Comparison of ENCODE assay signal across 8 cellular contexts in genomic region chr17:81636505-81637288, GRCh38. TPM values are rescaled to one million over a fixed set of nuclear protein-coding genes. Genes with fewer than 3 reads are reported as not detected.
A peak's percentile ranks its signal among the peaks of the same experiment; 100 is the strongest.
DNase-seq lines count a peak whose midpoint lies in the region; ATAC-seq and TF ChIP-seq lines count a peak whose summit lies in the region.

Gene NPLOC4 (minus strand): TSS chr17:81637112. CDS start chr17:81636930, 182 bp downstream.
Gene TSPAN10 (plus strand): TSS chr17:81637196. CDS start chr17:81642413, 5,217 bp downstream.

- POLR2A ChIA-PET in CD8-positive, alpha-beta memory T cell (lab: Charles Lee): interaction anchor here (0.6 kb wide), 1 partner anchor 83 kb away, joined by 3 read pairs; no protein-coding TSS in a partner anchor

- H3K79me2 ChIP-seq in OCI-LY1 (ENCODE audit: insufficient read depth, low read length): peaks cover 43% of the 10 kb centered on the region

- H3F3A ChIP-seq in OCI-LY1 (ENCODE audit: insufficient read depth, low read length): no peaks in the 10 kb centered on the region

- no peaks in the 10 kb centered on the region for H3K9me3 Mint-ChIP-seq in CD8-positive, alpha-beta memory T cell

- peaks cover 20% of the 10 kb centered on the region for H3K4me1 ChIP-seq in CD8-positive, alpha-beta memory T cell (ENCODE audit: insufficient read depth, low read length)
- H3K4me1 ChIP-seq in HUES48 (ENCODE audit: control insufficient read depth, insufficient read depth, low read length) (peaks cover 4% of the 10 kb centered on the region; the same call in 1 of the 2 replicates), OCI-LY1 (ENCODE audit: insufficient read depth, low read length, severe bottlenecking) (peaks cover 24% of the 10 kb centered on the region)

- peak; percentile 54 for ATAC-seq in GM19468 (IDR thresholded peaks at IDR 0.05; ENCODE audit: extremely low read depth, unreplicated experiment)

- H3K36me3 ChIP-seq in CD8-positive, alpha-beta memory T cell (ENCODE audit: insufficient read depth, low read length): no peaks in the 10 kb centered on the region
- H3K36me3 ChIP-seq in HUES48 (ENCODE audit: control insufficient read depth, insufficient read depth, low read length) (peaks cover under 1% of the 10 kb centered on the region; the same call in 1 of the 2 replicates), OCI-LY1 (ENCODE audit: insufficient read depth, low read length) (peaks cover 22% of the 10 kb centered on the region)

- H3K4me3 ChIP-seq in CD8-positive, alpha-beta memory T cell (ENCODE audit: low read length): peak within 1 kb of the TSS; percentile 66
- H3K4me3 ChIP-seq in HUES48 (ENCODE audit: low read depth, low read length): peak within 1 kb of the TSS; percentile 92
- H3K4me3 ChIP-seq in OCI-LY1 (ENCODE audit: low read depth, low read length, poor library complexity, severe bottlenecking): peak within 1 kb of the TSS; percentile 98
- peak within 1 kb of the TSS; percentile 72 for H3K4me3 ChIP-seq in epithelial cell of proximal tubule (ENCODE audit: low read depth, low read length)

- peaks cover 0 to 1% of the 10 kb centered on the region in 2 donors for H3K27me3 Mint-ChIP-seq in CD8-positive, alpha-beta memory T cell

- no peaks in the 10 kb centered on the region for H3K9me2 ChIP-seq in OCI-LY1 (ENCODE audit: low read depth, low read length)

- TF ChIP-seq CTCF in OCI-LY1 (IDR thresholded peaks at IDR 0.05; ENCODE audit: low read length) (no peak), epithelial cell of proximal tubule (conservative IDR thresholded peaks at IDR 0.05; ENCODE audit: low read depth, low read length) (no peak)

- no peaks in the 10 kb centered on the region for H3K9me3 ChIP-seq in CD8-positive, alpha-beta memory T cell (ENCODE audit: low read length)
- H3K9me3 ChIP-seq in HUES48 (ENCODE audit: control insufficient read depth, insufficient read depth, low read length): no peaks in the 10 kb centered on the region
- H3K9me3 ChIP-seq in OCI-LY1 (ENCODE audit: low read length): no peaks in the 10 kb centered on the region

- H3K4me2 ChIP-seq in OCI-LY1 (ENCODE audit: low read length): peak within 1 kb of the TSS; percentile 78

- peaks cover 17 to 25% (median 21%) of the 10 kb centered on the region in 3 donors for H3K4me1 Mint-ChIP-seq in CD8-positive, alpha-beta memory T cell

- peak within 1 kb of the TSS; percentile 84 to 95 (median 93) for H3K27ac Mint-ChIP-seq in CD8-positive, alpha-beta memory T cell

- H4K20me1 ChIP-seq in OCI-LY1 (ENCODE audit: insufficient read depth, low read length): no peaks in the 10 kb centered on the region

- H3K36me3 Mint-ChIP-seq in CD8-positive, alpha-beta memory T cell: peaks cover 0 to 8% (median 0%) of the 10 kb centered on the region in 3 donors

- H3K27ac ChIP-seq in CD8-positive, alpha-beta memory T cell (ENCODE audit: low read depth, low read length): peak within 1 kb of the TSS; percentile 69
- peak within 1 kb of the TSS; percentile 89 for H3K27ac ChIP-seq in HUES48 (ENCODE audit: low read depth, low read length)
- H3K27ac ChIP-seq in OCI-LY1 (ENCODE audit: low read depth, low read length, poor library complexity, severe bottlenecking): peak within 1 kb of the TSS; percentile 88

- no peaks in the 10 kb centered on the region for H3K27me3 ChIP-seq in CD8-positive, alpha-beta memory T cell (ENCODE audit: insufficient read depth, low read length, poor library complexity, severe bottlenecking)
- no peaks in the 10 kb centered on the region for H3K27me3 ChIP-seq in HUES48 (ENCODE audit: control insufficient read depth, insufficient read depth, low read length)
- no peaks in the 10 kb centered on the region for H3K27me3 ChIP-seq in OCI-LY1 (ENCODE audit: insufficient read depth, low read length)

- H2AFZ ChIP-seq in OCI-LY1 (ENCODE audit: low read length): no peak within 1 kb of the TSS

- CTCF ChIA-PET in CD8-positive, alpha-beta memory T cell (lab: Charles Lee): no interaction called here

- DNase-seq in CD8-positive, alpha-beta memory T cell: peak; percentile 72 to 83 (median 77)
- DNase-seq in activated T-cell treated with anti-CD3 and anti-CD28 coated beads for 4 hours (peak; percentile 79), epithelial cell of proximal tubule (ENCODE audit: low read depth) (no peak), mucosa of gallbladder (ENCODE audit: low spot score) (peak; percentile 81)
- DNase-seq in stimulated activated CD8-positive, alpha-beta memory T cell treated with anti-CD3 and anti-CD28 coated beads, Interleukin-4, amount 100 ng/mL, for 24 hours (ENCODE audit: low read depth): peak; percentile 76

- H3K9ac ChIP-seq in HUES48 (ENCODE audit: low read depth, low read length) (peak within 1 kb of the TSS; percentile 88), OCI-LY1 (ENCODE audit: low read length) (peak within 1 kb of the TSS; percentile 97)

- H3K4me3 Mint-ChIP-seq in CD8-positive, alpha-beta memory T cell: peak within 1 kb of the TSS; percentile 88 to 95 (median 94)

RNA-seq across cellular contexts. Expression of gene NPLOC4, which starts in this region (rescaled TPM):
- total RNA-seq in CD8-positive, alpha-beta memory T cell: 100 to 1,000 TPM; 125 to 126 TPM
- polyA plus RNA-seq in CD8-positive, alpha-beta memory T cell: 63.1 TPM
- 51.9 and 81.4 TPM in 2 replicates for total RNA-seq in epithelial cell of proximal tubule
- 79.4 TPM for total RNA-seq in mucosa of gallbladder

RNA-seq across cellular contexts. Expression of gene TSPAN10, which starts in this region (rescaled TPM):
- under 1 TPM; 0.31 TPM for total RNA-seq in CD8-positive, alpha-beta memory T cell
- polyA plus RNA-seq in CD8-positive, alpha-beta memory T cell: 0.49 TPM
- total RNA-seq in epithelial cell of proximal tubule (0.14 and 0.29 TPM in 2 replicates), mucosa of gallbladder (1.6 TPM)
